In genomic region chr11:2901854-2902783, GRCh38 we compare ENCODE assay signal across 8 cellular contexts.
DNase-seq lines count a peak whose midpoint lies in the region; ATAC-seq lines count a peak whose summit lies in the region.

No MANE protein-coding gene starts in this region.

- H3K27ac Mint-ChIP-seq in central memory CD8-positive, alpha-beta T cell (ENCODE audit: low read depth): no peak overlapping the region

- H3K27me3 Mint-ChIP-seq in central memory CD8-positive, alpha-beta T cell: no peaks in the 10 kb centered on the region

- H3K4me3 Mint-ChIP-seq in central memory CD8-positive, alpha-beta T cell: peak overlapping the region; percentile 74

- peaks cover 5% of the 10 kb centered on the region for H3K36me3 Mint-ChIP-seq in central memory CD8-positive, alpha-beta T cell (ENCODE audit: insufficient read depth)

- in situ Hi-C loops in ACHN (cut with HindIII; ENCODE audit: low pct_ligation_motif_present, low pct_unique_long_range_greater_than_20kb, low sequenced_read_pairs): no loop called here

- no peaks in the 10 kb centered on the region for H3K9me3 Mint-ChIP-seq in central memory CD8-positive, alpha-beta T cell

- peak; percentile 96 for ATAC-seq in GM18867 (IDR thresholded peaks at IDR 0.05; ENCODE audit: unreplicated experiment)
- peak; percentile 93 for ATAC-seq in HG03095 (IDR thresholded peaks at IDR 0.05; ENCODE audit: unreplicated experiment)
- peak; percentile 81 for ATAC-seq in central memory CD8-positive, alpha-beta T cell (replicated peaks; ENCODE audit: extremely low read depth, poor library complexity, severe bottlenecking)

- peak; percentile 91 for DNase-seq in ACHN
- peak; percentile 97 for DNase-seq in NCI-H2227 (lab: John Stamatoyannopoulos, UW; ENCODE audit: unreplicated experiment)
- peak; percentile 76 to 83 (median 80) for DNase-seq in activated CD4-positive, CD25-positive, alpha-beta regulatory T cell (lab: John Stamatoyannopoulos, UW)
- DNase-seq in central memory CD8-positive, alpha-beta T cell (ENCODE audit: low spot score in 2 of 2): peak; percentile 72
- DNase-seq in kidney glomerular epithelial cell (lab: John Stamatoyannopoulos, UW): peak; percentile 85
- peak; percentile 71 to 77 for DNase-seq in stimulated activated CD4-positive, alpha-beta T cell treated with anti-CD3 and anti-CD28 coated beads, Interleukin-1b, Interleukin-23, amount 100 ng/mL, for 1 hour (ENCODE audit: low read depth in 2 of 2)

- peaks cover 50% of the 10 kb centered on the region for H3K4me1 Mint-ChIP-seq in central memory CD8-positive, alpha-beta T cell

Comparison
In these comparisons a context has a peak if more than half of its experiments do, and no peak if none do; other contexts are left out.
1. Peak in every context shown above with its lines: DNase-seq and ATAC-seq.